8 cellular contexts compared by ENCODE assay signal in genomic region chr22:21013742-21014201, GRCh38. TPM values are rescaled to one million over a fixed set of nuclear protein-coding genes. Genes with fewer than 3 reads are reported as not detected.
A peak's percentile ranks its signal among the peaks of the same experiment; 100 is the strongest.
DNase-seq lines count a peak whose midpoint lies in the region; ATAC-seq, FAIRE-seq and TF ChIP-seq lines count a peak whose summit lies in the region.

No MANE protein-coding gene starts in this region.

- H3K27ac Mint-ChIP-seq in H9, result peak overlapping the region in 2 of 3 experiments; percentile 97; a peak in 4 of 7 replicates
- peak overlapping the region; percentile 85 for H3K27ac Mint-ChIP-seq in activated naive CD8-positive, alpha-beta T cell treated with anti-CD3 and anti-CD28 coated beads, Interleukin-2, amount 50 U/mL, for 24 hours

- H3K4me3 ChIP-seq in A549 (peak overlapping the region; percentile 44), lung (peak overlapping the region; percentile 37)

- no peak overlapping the region for H3K18ac ChIP-seq in H9 (ENCODE audit: insufficient read length, low read depth, low read length)

- H2AFZ ChIP-seq in H9 (ENCODE audit: low read length), result no peak overlapping the region

- no peaks in the 10 kb centered on the region for H3K36me3 ChIP-seq in lung (ENCODE audit: control insufficient read depth in 2 of 2, insufficient read depth in 2 of 2, low read length in 2 of 2)

- H3K4me2 ChIP-seq in A549, result peak overlapping the region; percentile 98
- peak overlapping the region; percentile 39 for H3K4me2 ChIP-seq in H9 (ENCODE audit: insufficient read depth, insufficient read length, low read length)

- H3K79me1 ChIP-seq in H9 (ENCODE audit: insufficient read depth, low read depth, low read length, poor library complexity, severe bottlenecking), result no peaks in the 10 kb centered on the region

- H2BK12ac ChIP-seq in H9 (ENCODE audit: insufficient read length, low read depth, low read length), result no peak overlapping the region

- TF ChIP-seq EP300 in A549 (IDR thresholded peaks at IDR 0.05), result no peak

- ATAC-seq in A549 (peak in 1 of 2 experiments; percentile 11; a peak in 2 of 6 replicates), lung (ENCODE audit: insufficient read depth, low FRiP score) (no peak)
- no peak for ATAC-seq in activated naive CD8-positive, alpha-beta T cell treated with anti-CD3 and anti-CD28 coated beads, Interleukin-2, amount 50 U/mL, for 24 hours

- POLR2A ChIA-PET in A549 (lab: Yijun Ruan, JAX), result interaction anchor here (2.6 kb wide), 1 partner anchor 12 kb away, joined by 8 read pairs; the partner anchor contains the start of gene THAP7

- H3K27me3 ChIP-seq in H9 (ENCODE audit: insufficient read depth, low read length) (no peaks in the 10 kb centered on the region), lung (ENCODE audit: control insufficient read depth, insufficient read depth) (no peaks in the 10 kb centered on the region)

- DNase-seq in A549 (ENCODE audit: low read depth in 1 of 2, low spot score in 1 of 2) (no peak), H9 (no peak), lung (ENCODE audit: low spot score) (no peak), HUDEP-2 (lab: John Stamatoyannopoulos, UW; ENCODE audit: unreplicated experiment in 76 of 76) (no peak), CD1c-positive myeloid dendritic cell (ENCODE audit: extremely low spot score) (no peak)
- DNase-seq in activated naive CD8-positive, alpha-beta T cell treated with anti-CD3 and anti-CD28 coated beads, Interleukin-2, amount 50 U/mL, for 24 hours, result no peak
- no peak for DNase-seq in stimulated activated CD4-positive, alpha-beta T cell treated with anti-CD3 and anti-CD28 coated beads, Interleukin-12 subunit alpha, Interleukin-12 subunit beta, amount 100 ng/mL, for 4 hours
- no peak for DNase-seq in stimulated activated CD4-positive, alpha-beta T cell treated with anti-CD3 and anti-CD28 coated beads, Interleukin-2, amount 100 ng/mL, for 24 hours

- H2BK15ac ChIP-seq in H9 (ENCODE audit: low read depth, low read length), result no peak overlapping the region

- H3K79me2 ChIP-seq in H9 (ENCODE audit: insufficient read depth, low read length), result no peaks in the 10 kb centered on the region

- H3K56ac ChIP-seq in H9 (ENCODE audit: insufficient read length, low read depth, low read length), result no peak overlapping the region

- H4K20me1 ChIP-seq in H9 (ENCODE audit: control insufficient read depth, insufficient read depth, insufficient read length), result no peaks in the 10 kb centered on the region

- no peak overlapping the region for H4K5ac ChIP-seq in H9 (ENCODE audit: insufficient read length, low read depth, low read length)

- H2BK120ac ChIP-seq in H9 (ENCODE audit: low read depth, low read length, poor library complexity, severe bottlenecking), result no peak overlapping the region

- H2BK5ac ChIP-seq in H9 (ENCODE audit: insufficient read length, low read length), result no peak overlapping the region

- no peak for TF ChIP-seq POLR2A in A549 (IDR thresholded peaks at IDR 0.05; ENCODE audit: low read length)

- TF ChIP-seq CTCF in A549 (IDR thresholded peaks at IDR 0.05), result no peak
- no peak for TF ChIP-seq CTCF in H9 (conservative IDR thresholded peaks at IDR 0.05)
- no peak for TF ChIP-seq CTCF in lung (IDR thresholded peaks at IDR 0.05; ENCODE audit: control extremely low read depth, extremely low read depth)

- peaks cover 0 to 3% (median 0%) of the 10 kb centered on the region in 3 experiments; a peak in 1 of 7 replicates for H3K36me3 Mint-ChIP-seq in H9 (ENCODE audit: insufficient read depth in 1 of 3, low read depth in 3 of 3)
- no peaks in the 10 kb centered on the region for H3K36me3 Mint-ChIP-seq in activated naive CD8-positive, alpha-beta T cell treated with anti-CD3 and anti-CD28 coated beads, Interleukin-2, amount 50 U/mL, for 24 hours (ENCODE audit: low read depth)

- H3K23me2 ChIP-seq in H9 (ENCODE audit: insufficient read length, low read depth, low read length, poor library complexity, severe bottlenecking), result peaks cover 7% of the 10 kb centered on the region

- H3T11ph ChIP-seq in H9 (ENCODE audit: low read length), result no peak overlapping the region

- no peak for TF ChIP-seq RAD21 in A549 (conservative IDR thresholded peaks at IDR 0.05 in 1 of 2, IDR thresholded peaks at IDR 0.05 in 1 of 2)

- H3K14ac ChIP-seq in H9 (ENCODE audit: insufficient read depth, low read length), result 0 out of 2 replicates have a peak overlapping the region, but pooled peaks have one; percentile 20

- H3K4me1 ChIP-seq in A549, result peaks cover 18% of the 10 kb centered on the region
- peaks cover 3% of the 10 kb centered on the region; the same call in 1 of the 2 replicates for H3K4me1 ChIP-seq in H9 (ENCODE audit: insufficient read depth, low read length)
- H3K4me1 ChIP-seq in lung (ENCODE audit: control insufficient read depth in 2 of 2, insufficient read depth in 2 of 2, low read length in 2 of 2), result peaks cover 2 to 10% of the 10 kb centered on the region in 2 donors

- H3K9ac ChIP-seq in H9 (ENCODE audit: extremely low read depth, insufficient read length, low read length), result no peak overlapping the region

- H3K4me3 Mint-ChIP-seq in H9, result peak overlapping the region; percentile 80 to 95
- H3K4me3 Mint-ChIP-seq in activated naive CD8-positive, alpha-beta T cell treated with anti-CD3 and anti-CD28 coated beads, Interleukin-2, amount 50 U/mL, for 24 hours, result peak overlapping the region; percentile 86

- no peaks in the 10 kb centered on the region for H3K9me3 ChIP-seq in A549
- H3K9me3 ChIP-seq in H9 (ENCODE audit: control insufficient read depth, low read depth, low read length), result no peaks in the 10 kb centered on the region
- H3K9me3 ChIP-seq in lung (ENCODE audit: control insufficient read depth in 2 of 2, insufficient read depth in 1 of 2, low read length in 1 of 2), result no peaks in the 10 kb centered on the region

- 64% methylated on average over 15 of the region's 23 CpGs for WGBS in A549 (ENCODE audit: missing lambda C conversion rate)
- no CpG with 5 or more reads among the region's 23 CpGs for WGBS in H9 (ENCODE audit: extremely low coverage, insufficient read length, low lambda C conversion rate)
- WGBS in lung, 2 donors, result 14% methylated on average over 23 of the region's 23 CpGs

- H3K23ac ChIP-seq in H9 (ENCODE audit: insufficient read length, low read depth, low read length), result no peak overlapping the region

- H3K4ac ChIP-seq in H9 (ENCODE audit: low read depth, low read length), result no peak overlapping the region

- no peaks in the 10 kb centered on the region for H3K9me3 Mint-ChIP-seq in H9
- no peaks in the 10 kb centered on the region for H3K9me3 Mint-ChIP-seq in activated naive CD8-positive, alpha-beta T cell treated with anti-CD3 and anti-CD28 coated beads, Interleukin-2, amount 50 U/mL, for 24 hours

- no peak overlapping the region for H2BK20ac ChIP-seq in H9 (ENCODE audit: low read depth, low read length, poor library complexity, severe bottlenecking)

- H3K4me1 Mint-ChIP-seq in H9, result peaks cover 33 to 54% of the 10 kb centered on the region in 2 experiments
- H3K4me1 Mint-ChIP-seq in activated naive CD8-positive, alpha-beta T cell treated with anti-CD3 and anti-CD28 coated beads, Interleukin-2, amount 50 U/mL, for 24 hours, result peaks cover 21% of the 10 kb centered on the region

- no peak for FAIRE-seq in A549 (lab: Jason Lieb, UNC)

- no peak overlapping the region for H4K91ac ChIP-seq in H9 (ENCODE audit: insufficient read length, low read depth, low read length)

- H4K8ac ChIP-seq in H9 (replicated peaks; ENCODE audit: insufficient read length, low read depth, low read length), result no peak overlapping the region

- CTCF ChIA-PET in A549 (lab: Yijun Ruan, JAX), result no interaction called here

- H3K27me3 Mint-ChIP-seq in H9 (ENCODE audit: low read depth), result peaks cover 52% of the 10 kb centered on the region
- no peaks in the 10 kb centered on the region for H3K27me3 Mint-ChIP-seq in activated naive CD8-positive, alpha-beta T cell treated with anti-CD3 and anti-CD28 coated beads, Interleukin-2, amount 50 U/mL, for 24 hours

- no peak overlapping the region for H2AK5ac ChIP-seq in H9 (ENCODE audit: insufficient read length, low read length)

- peak overlapping the region; percentile 68 to 80 for H3K27ac ChIP-seq in A549
- no peak overlapping the region for H3K27ac ChIP-seq in H9 (ENCODE audit: insufficient read length, low read depth, low read length)
- H3K27ac ChIP-seq in lung (ENCODE audit: low read depth in 1 of 2, low read length in 1 of 2), result peak overlapping the region in 1 of 2 donors; percentile 81

RNA-seq across cellular contexts. Expression of gene P2RX6, which starts 1.2 kb away (rescaled TPM):
- polyA plus RNA-seq in A549 (2011; rRNA removed), result 0.62 and 0.67 TPM in 2 replicates
- 0.62 and 0.82 TPM in 2 replicates for polyA plus RNA-seq in A549 (2012; cell fraction: cytosol; rRNA removed)
- 7.2 and 8.9 TPM in 2 replicates for polyA plus RNA-seq in A549 (2012; cell fraction: nucleus; rRNA removed)
- polyA plus RNA-seq in A549 (2017; fragmentation: RNase III; extraction: RNeasy Plus Mini Kit Qiagen cat#74134 plus additional on column Dnase treatment), result 0.92 to 1.6 TPM (median 1.1 TPM) in 3 replicates
- 0.15 and 0.45 TPM in 2 replicates for polyA minus RNA-seq in A549 (2011; rRNA and poly(A)+ RNA removed)
- total RNA-seq in H9 (2021), result not detected in 2 replicates
- 1 to 10 TPM; 1.1 to 2.2 TPM for total RNA-seq in lung
- under 1 TPM; 0.21 to 0.79 TPM for polyA plus RNA-seq in lung

RNA-seq across cellular contexts. Expression of gene THAP7, which starts 11.9 kb away (rescaled TPM):
- 15.5 and 15.9 TPM in 2 replicates for polyA plus RNA-seq in A549 (2011; rRNA removed)
- 29.7 and 39.2 TPM in 2 replicates for polyA plus RNA-seq in A549 (2012; cell fraction: cytosol; rRNA removed)
- 43.5 and 52.5 TPM in 2 replicates for polyA plus RNA-seq in A549 (2012; cell fraction: nucleus; rRNA removed)
- 18.4 to 22.7 TPM (median 19.7 TPM) in 3 replicates for polyA plus RNA-seq in A549 (2017; fragmentation: RNase III; extraction: RNeasy Plus Mini Kit Qiagen cat#74134 plus additional on column Dnase treatment)
- polyA minus RNA-seq in A549 (2011; rRNA and poly(A)+ RNA removed), result 15.1 and 16.7 TPM in 2 replicates
- 23.3 and 24.6 TPM in 2 replicates for total RNA-seq in H9 (2021)
- 10 to 100 TPM; 20.4 to 28.1 TPM for total RNA-seq in lung
- 10 to 100 TPM; 27.1 to 61.3 TPM for polyA plus RNA-seq in lung

RNA-seq across cellular contexts. Expression of gene SLC7A4, which starts 18.6 kb away (rescaled TPM):
- polyA plus RNA-seq in A549 (2011; rRNA removed) (not detected in 2 replicates), A549 (2017; fragmentation: RNase III; extraction: RNeasy Plus Mini Kit Qiagen cat#74134 plus additional on column Dnase treatment) (not detected in 3 replicates), lung (under 1 TPM; 0.18 to 0.96 TPM)
- not detected in 2 replicates for polyA plus RNA-seq in A549 (2012; cell fraction: cytosol; rRNA removed)
- not detected in 2 replicates for polyA plus RNA-seq in A549 (2012; cell fraction: nucleus; rRNA removed)
- not detected in 2 replicates for polyA minus RNA-seq in A549 (2011; rRNA and poly(A)+ RNA removed)
- total RNA-seq in H9 (2021) (0.09 and 0.22 TPM in 2 replicates), lung (1 to 10 TPM in 1 of 2 donors, under 1 TPM in 1; 0.63 to 1.1 TPM)

RNA-seq across cellular contexts. Expression of gene LZTR1, which starts 31.7 kb away (rescaled TPM):
- polyA plus RNA-seq in A549 (2011; rRNA removed), result 14.1 and 14.4 TPM in 2 replicates
- 19.7 and 23.3 TPM in 2 replicates for polyA plus RNA-seq in A549 (2012; cell fraction: cytosol; rRNA removed)
- polyA plus RNA-seq in A549 (2012; cell fraction: nucleus; rRNA removed), result 123 and 173 TPM in 2 replicates
- 22.3 to 23.5 TPM (median 22.6 TPM) in 3 replicates for polyA plus RNA-seq in A549 (2017; fragmentation: RNase III; extraction: RNeasy Plus Mini Kit Qiagen cat#74134 plus additional on column Dnase treatment)
- polyA minus RNA-seq in A549 (2011; rRNA and poly(A)+ RNA removed), result 22.8 and 27.5 TPM in 2 replicates
- total RNA-seq in H9 (2021), result 40.0 and 47.0 TPM in 2 replicates
- 10 to 100 TPM; 51.9 to 64.9 TPM for total RNA-seq in lung
- polyA plus RNA-seq in lung, result 10 to 100 TPM; 33.8 to 37.9 TPM

RNA-seq across cellular contexts. Expression of gene LRRC74B, which starts 32.0 kb away (rescaled TPM):
- polyA plus RNA-seq in A549 (2011; rRNA removed) (0.05 and 0.08 TPM in 2 replicates), A549 (2017; fragmentation: RNase III; extraction: RNeasy Plus Mini Kit Qiagen cat#74134 plus additional on column Dnase treatment) (0.04 to 0.10 TPM (median 0.05 TPM) in 3 replicates), lung (1 to 10 TPM; 1.9 to 2.7 TPM)
- 0.04 TPM in 1 of 2 replicates, not detected in the other for polyA plus RNA-seq in A549 (2012; cell fraction: cytosol; rRNA removed)
- polyA plus RNA-seq in A549 (2012; cell fraction: nucleus; rRNA removed), result 0.05 and 0.12 TPM in 2 replicates
- 0.29 TPM in 1 of 2 replicates, not detected in the other for polyA minus RNA-seq in A549 (2011; rRNA and poly(A)+ RNA removed)
- total RNA-seq in H9 (2021) (not detected in 2 replicates), lung (1 to 10 TPM in 1 of 2 donors, under 1 TPM in 1; 0.97 to 9.0 TPM)
